ENCODE assay signal across 20 cellular contexts in the genomic region with DNA sequence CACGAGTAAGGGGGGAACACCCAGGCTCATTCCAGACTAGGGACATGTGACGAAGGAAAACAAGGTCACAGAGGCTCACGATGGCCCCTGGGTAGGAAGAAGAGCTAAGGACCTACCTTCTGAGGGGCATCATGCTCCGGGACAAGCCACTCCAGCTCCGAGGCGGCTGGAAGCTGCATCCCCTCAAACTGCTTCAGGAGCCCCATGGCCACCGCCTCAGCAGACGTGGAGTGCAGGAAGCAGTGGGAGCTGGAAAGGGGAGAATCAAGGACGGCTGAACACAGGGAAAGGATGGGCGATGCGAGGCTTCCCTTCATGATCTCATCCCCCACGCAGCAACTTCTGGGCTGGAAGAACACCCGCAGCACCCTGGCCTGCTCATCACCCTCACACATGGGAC.
"Had no signal": no experiment of that assay in that cellular context is flagged by ENCODE, and none has a peak within 500 bp of the region (broad histone marks: within the 10 kb centered on the region; RNA-seq: fewer than 3 reads in every experiment).

No MANE protein-coding gene starts in this region.

- H3K27me3 Mint-ChIP-seq: naive thymus-derived CD8-positive, alpha-beta T cell had no signal

- H3K9me3 Mint-ChIP-seq: naive thymus-derived CD8-positive, alpha-beta T cell had no signal

- H3K4me3 Mint-ChIP-seq: naive thymus-derived CD8-positive, alpha-beta T cell; neural progenitor cell had no signal

- ATAC-seq: esophagus mucosa; heart left ventricle; left colon; left ventricle myocardium superior; mucosa of descending colon; naive thymus-derived CD8-positive, alpha-beta T cell; psoas muscle; upper lobe of right lung had no signal

- DNase-seq: cortex of kidney; dorsolateral prefrontal cortex; effector CD8-positive, alpha-beta T cell; heart left ventricle; hippocampal formation; left colon; left ventricle myocardium superior; mucosa of descending colon; naive thymus-derived CD8-positive, alpha-beta T cell; nucleus accumbens; psoas muscle; retina; sigmoid colon; stimulated activated CD4-positive, alpha-beta T cell treated with anti-CD3 and anti-CD28 coated beads, Interleukin-2, amount 100 ng/mL, for 24 hours; stimulated activated CD4-positive, alpha-beta T cell treated with anti-CD3 and anti-CD28 coated beads, Interleukin-4, amount 100 ng/mL, for 4 hours; stimulated activated naive CD4-positive, alpha-beta T cell treated with Interleukin-2 at 50 U/mL for 16 hours; testis; upper lobe of right lung had no signal

- H3K27ac Mint-ChIP-seq: neural progenitor cell had no signal
